ENCODE assay signal across 27 cellular contexts in the genomic region with DNA sequence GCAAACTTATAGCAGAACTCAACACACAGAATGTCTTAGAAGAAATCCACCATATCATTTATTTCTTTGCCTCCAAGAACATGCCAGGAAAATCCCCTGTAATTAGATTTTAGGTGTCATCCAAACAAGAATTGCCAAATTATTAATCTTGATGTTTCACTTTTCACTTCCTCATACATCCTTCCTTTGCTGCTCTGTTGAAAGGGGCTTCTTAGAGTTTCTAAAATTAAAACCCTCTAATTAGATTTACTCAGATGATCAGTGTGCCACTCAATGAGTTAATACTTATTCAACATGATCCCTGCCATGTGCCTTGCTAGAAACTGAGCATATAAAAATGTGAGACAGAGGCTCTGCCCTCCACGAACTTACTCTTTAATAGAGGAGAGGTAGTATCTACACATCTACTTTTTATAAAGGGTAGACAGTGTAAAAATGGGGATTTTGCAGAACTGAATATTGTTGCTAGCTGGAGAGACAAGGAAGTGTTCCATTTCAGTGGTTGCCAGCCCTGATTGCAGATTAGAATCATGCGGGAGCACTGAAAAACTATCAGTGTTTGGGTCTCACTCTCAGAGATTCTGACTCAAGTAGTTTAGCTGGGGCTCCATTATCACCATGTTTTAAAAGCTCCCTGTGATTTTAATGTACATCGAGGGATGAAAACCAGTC.
"Had no signal": no experiment of that assay in that cellular context is flagged by ENCODE, and none has a peak within 500 bp of the region (broad histone marks: within the 10 kb centered on the region; RNA-seq: fewer than 3 reads in every experiment).

No MANE protein-coding gene starts in this region.

- H3K27ac Mint-ChIP-seq: activated CD4-positive, alpha-beta memory T cell treated with anti-CD3 and anti-CD28 coated beads, Interleukin-2, amount 10 ng/mL, durations not matched to agents 7 days and 5 days; activated CD4-positive, alpha-beta T cell treated with anti-CD3 and anti-CD28 coated beads, Interleukin-2, amount 10 ng/mL, durations not matched to agents 7 days and 5 days; activated T-helper 17 cell treated with anti-CD3 and anti-CD28 coated beads, Interleukin-2, amount 50 U/mL, for 72 hours; naive thymus-derived CD8-positive, alpha-beta T cell; neural progenitor cell; T-helper 17 cell had no signal

- ATAC-seq: activated T-cell treated with anti-CD3 and anti-CD28 coated beads, Interleukin-2, amount 50 U/mL, for 4 hours; activated T-helper 17 cell treated with anti-CD3 and anti-CD28 coated beads, Interleukin-2, amount 50 U/mL, for 72 hours; foreskin keratinocyte; left ventricle myocardium superior; naive thymus-derived CD8-positive, alpha-beta T cell; T-helper 17 cell; upper lobe of right lung had no signal

- H2AFZ ChIP-seq: neural progenitor cell had no signal

- H3K36me3 ChIP-seq: esophagus muscularis mucosa, neural progenitor cell, right atrium auricular region, suprapubic skin, tibial artery, upper lobe of right lung had no signal

- H3K4me3 ChIP-seq: esophagus muscularis mucosa, neural progenitor cell, right atrium auricular region, smooth muscle cell, suprapubic skin, tibial artery, upper lobe of right lung had no signal

- H3K4me2 ChIP-seq: neural progenitor cell, smooth muscle cell had no signal

- H3K27ac ChIP-seq: esophagus muscularis mucosa, foreskin keratinocyte, neural progenitor cell, right atrium auricular region, suprapubic skin, tibial artery, upper lobe of right lung had no signal

- H3K27me3 Mint-ChIP-seq: activated CD4-positive, alpha-beta memory T cell treated with anti-CD3 and anti-CD28 coated beads, Interleukin-2, amount 10 ng/mL, durations not matched to agents 7 days and 5 days; activated CD4-positive, alpha-beta T cell treated with anti-CD3 and anti-CD28 coated beads, Interleukin-2, amount 10 ng/mL, durations not matched to agents 7 days and 5 days had no signal

- H3K9me3 ChIP-seq: esophagus muscularis mucosa, right atrium auricular region, suprapubic skin, tibial artery, upper lobe of right lung had no signal

- H3K4me1 ChIP-seq: foreskin keratinocyte, right atrium auricular region, upper lobe of right lung had no signal

- H3K4me1 Mint-ChIP-seq: activated CD4-positive, alpha-beta memory T cell treated with anti-CD3 and anti-CD28 coated beads, Interleukin-2, amount 10 ng/mL, durations not matched to agents 7 days and 5 days; activated CD4-positive, alpha-beta T cell treated with anti-CD3 and anti-CD28 coated beads, Interleukin-2, amount 10 ng/mL, durations not matched to agents 7 days and 5 days; activated T-helper 17 cell treated with anti-CD3 and anti-CD28 coated beads, Interleukin-2, amount 50 U/mL, for 72 hours; T-helper 17 cell had no signal

- H3K9me3 Mint-ChIP-seq: activated CD4-positive, alpha-beta memory T cell treated with anti-CD3 and anti-CD28 coated beads, Interleukin-2, amount 10 ng/mL, durations not matched to agents 7 days and 5 days; activated CD4-positive, alpha-beta T cell treated with anti-CD3 and anti-CD28 coated beads, Interleukin-2, amount 10 ng/mL, durations not matched to agents 7 days and 5 days; activated T-cell treated with anti-CD3 and anti-CD28 coated beads, Interleukin-2, amount 50 U/mL, for 4 hours had no signal

- H3K27me3 ChIP-seq: esophagus muscularis mucosa, neural progenitor cell, right atrium auricular region, suprapubic skin, tibial artery, upper lobe of right lung had no signal

- H3K4me3 Mint-ChIP-seq: activated CD4-positive, alpha-beta memory T cell treated with anti-CD3 and anti-CD28 coated beads, Interleukin-2, amount 10 ng/mL, durations not matched to agents 7 days and 5 days; activated CD4-positive, alpha-beta T cell treated with anti-CD3 and anti-CD28 coated beads, Interleukin-2, amount 10 ng/mL, durations not matched to agents 7 days and 5 days; activated T-cell treated with anti-CD3 and anti-CD28 coated beads, Interleukin-2, amount 50 U/mL, for 4 hours; activated T-helper 17 cell treated with anti-CD3 and anti-CD28 coated beads, Interleukin-2, amount 50 U/mL, for 72 hours; naive thymus-derived CD8-positive, alpha-beta T cell; neural progenitor cell; T-helper 17 cell had no signal

- H3K9ac ChIP-seq: neural progenitor cell had no signal

- H3K36me3 Mint-ChIP-seq: naive thymus-derived CD8-positive, alpha-beta T cell had no signal

- DNase-seq: activated CD4-positive, alpha-beta memory T cell treated with anti-CD3 and anti-CD28 coated beads, Interleukin-2, amount 10 ng/mL, durations not matched to agents 7 days and 5 days; activated CD4-positive, alpha-beta T cell treated with anti-CD3 and anti-CD28 coated beads for 1 hour; activated CD4-positive, alpha-beta T cell treated with anti-CD3 and anti-CD28 coated beads, Interleukin-2, amount 10 ng/mL, durations not matched to agents 7 days and 5 days; activated gamma-delta T cell treated with Interleukin-2 at 50 U/mL for 16 hours; activated naive CD4-positive, alpha-beta T cell treated with anti-CD3 and anti-CD28 coated beads, Interleukin-2, amount 50 U/mL, for 16 hours; activated T-cell treated with anti-CD3 and anti-CD28 coated beads, Interleukin-2, amount 50 U/mL, for 4 hours; amniotic stem cell; caudate nucleus; foreskin keratinocyte; left ventricle myocardium superior; midbrain; naive thymus-derived CD8-positive, alpha-beta T cell; occipital lobe; stimulated activated CD4-positive, alpha-beta T cell treated with anti-CD3 and anti-CD28 coated beads, Interleukin-1b, Interleukin-23, amount 100 ng/mL, for 48 hours; stimulated activated CD4-positive, alpha-beta T cell treated with anti-CD3 and anti-CD28 coated beads, Interleukin-4, amount 100 ng/mL, for 4 hours; stimulated activated CD8-positive, alpha-beta memory T cell treated with anti-CD3 and anti-CD28 coated beads, Interleukin-4, amount 100 ng/mL, for 48 hours; stimulated activated naive CD4-positive, alpha-beta T cell; T-helper 17 cell; T1000; tibial artery; upper lobe of right lung had no signal
